In genomic region chr7:52147240-52147639, GRCh38 we compare ENCODE assay signal across 14 cellular contexts.
A peak's percentile ranks its signal among the peaks of the same experiment; 100 is the strongest.
DNase-seq lines count a peak whose midpoint lies in the region; ATAC-seq and TF ChIP-seq lines count a peak whose summit lies in the region.
"Had no signal": no experiment of that assay in that cellular context is flagged by ENCODE, and none has a peak within 500 bp of the region (broad histone marks: within the 10 kb centered on the region; RNA-seq: fewer than 3 reads in every experiment).

No MANE protein-coding gene starts in this region.

- H3K36me3 ChIP-seq in Caco-2 (ENCODE audit: control insufficient read depth, insufficient read depth, low read length) (no peaks in the 10 kb centered on the region), colonic mucosa (no peaks in the 10 kb centered on the region), lower lobe of right lung (no peaks in the 10 kb centered on the region), tibial nerve (no peaks in the 10 kb centered on the region)
- H3K36me3 ChIP-seq: BLaER1 had no signal

- 79 to 85% methylated on average over 4 of the region's 4 CpGs for WGBS in tibial nerve, 2 donors

- ATAC-seq in lower lobe of right lung (peak; percentile 49 to 77), HG03378 (IDR thresholded peaks at IDR 0.05; ENCODE audit: unreplicated experiment) (no peak)
- ATAC-seq: HCT116 had no signal

- TF ChIP-seq CTCF in Caco-2 (IDR thresholded peaks at IDR 0.05; ENCODE audit: insufficient read depth in 1 of 2, low read depth in 1 of 2, low read length in 1 of 2, severe bottlenecking in 1 of 2, unreplicated experiment in 1 of 2) = no peak
- no peak for TF ChIP-seq CTCF in colonic mucosa (IDR thresholded peaks at IDR 0.05)
- no peak for TF ChIP-seq CTCF in lower lobe of right lung (IDR thresholded peaks at IDR 0.05)
- no peak for TF ChIP-seq CTCF in progenitor cell of endocrine pancreas (IDR thresholded peaks at IDR 0.05; ENCODE audit: unreplicated experiment)
- no peak for TF ChIP-seq CTCF in tibial nerve (IDR thresholded peaks at IDR 0.05)

- H3K27me3 Mint-ChIP-seq in Caco-2 (ENCODE audit: insufficient read depth, unreplicated experiment) = no peaks in the 10 kb centered on the region
- no peaks in the 10 kb centered on the region for H3K27me3 Mint-ChIP-seq in progenitor cell of endocrine pancreas
- H3K27me3 Mint-ChIP-seq: CD8-positive, alpha-beta memory T cell had no signal

- no peak for TF ChIP-seq EP300 in tibial nerve (IDR thresholded peaks at IDR 0.05)

- intact Hi-C loops in Caco-2 (cut with micrococcal nuclease; ENCODE audit: unreplicated experiment) = loop anchor here (1.0 to 10.0 kb wide), 5 partner anchors 129 to 540 kb away; no protein-coding TSS in a partner anchor
- intact Hi-C loops in colonic mucosa (cut with DNase I) = no loop called here
- intact Hi-C loops in lower lobe of right lung (cut with DNase I) = no loop called here

- H3K4me1 Mint-ChIP-seq in Caco-2 (ENCODE audit: low read depth, unreplicated experiment) (peaks cover 16% of the 10 kb centered on the region), progenitor cell of endocrine pancreas (ENCODE audit: low read depth) (peaks cover 41% of the 10 kb centered on the region)
- H3K4me1 Mint-ChIP-seq: CD8-positive, alpha-beta memory T cell had no signal

- CTCF ChIA-PET in Caco-2 (lab: Charles Lee) = no interaction called here

- H3K36me3 Mint-ChIP-seq in Caco-2 (ENCODE audit: insufficient read depth, unreplicated experiment) = no peaks in the 10 kb centered on the region
- H3K36me3 Mint-ChIP-seq in progenitor cell of endocrine pancreas (ENCODE audit: insufficient read depth) = no peaks in the 10 kb centered on the region
- H3K36me3 Mint-ChIP-seq: CD8-positive, alpha-beta memory T cell had no signal

- H3K27me3 ChIP-seq in Caco-2 (replicated peaks; ENCODE audit: control insufficient read depth, insufficient read depth, low read length) = no peaks in the 10 kb centered on the region
- H3K27me3 ChIP-seq in colonic mucosa = no peaks in the 10 kb centered on the region
- H3K27me3 ChIP-seq in lower lobe of right lung (ENCODE audit: low read depth) = no peaks in the 10 kb centered on the region
- no peaks in the 10 kb centered on the region for H3K27me3 ChIP-seq in tibial nerve
- H3K27me3 ChIP-seq: BLaER1 had no signal

- H3K9me3 ChIP-seq in Caco-2 (no peaks in the 10 kb centered on the region), colonic mucosa (no peaks in the 10 kb centered on the region), lower lobe of right lung (no peaks in the 10 kb centered on the region), tibial nerve (no peaks in the 10 kb centered on the region)
- H3K9me3 ChIP-seq: BLaER1 had no signal

- BruUV-seq in Caco-2 (replicated peaks; lab: Mats Ljungman, UMichigan) = no TSS peak

- no peak overlapping the region for H3K4me3 ChIP-seq in Caco-2 (ENCODE audit: low read depth, low read length)
- H3K4me3 ChIP-seq in colonic mucosa = no peak overlapping the region
- no peak overlapping the region for H3K4me3 ChIP-seq in lower lobe of right lung
- no peak overlapping the region for H3K4me3 ChIP-seq in tibial nerve
- H3K4me3 ChIP-seq: BLaER1 had no signal

- TF ChIP-seq POLR2A in tibial nerve (IDR thresholded peaks at IDR 0.05) = no peak

- H3K27ac ChIP-seq in colonic mucosa (no peak overlapping the region), lower lobe of right lung (no peak overlapping the region), tibial nerve (no peak overlapping the region)
- H3K27ac ChIP-seq: 22Rv1, BLaER1 had no signal

- peak overlapping the region; percentile 88 for H3K27ac Mint-ChIP-seq in Caco-2 (ENCODE audit: unreplicated experiment)
- H3K27ac Mint-ChIP-seq in progenitor cell of endocrine pancreas = peak overlapping the region; percentile 91
- H3K27ac Mint-ChIP-seq: CD8-positive, alpha-beta memory T cell had no signal

- peaks cover 61% of the 10 kb centered on the region for H3K4me1 ChIP-seq in Caco-2
- no peaks in the 10 kb centered on the region for H3K4me1 ChIP-seq in colonic mucosa
- no peaks in the 10 kb centered on the region for H3K4me1 ChIP-seq in lower lobe of right lung
- no peaks in the 10 kb centered on the region for H3K4me1 ChIP-seq in tibial nerve
- H3K4me1 ChIP-seq: BLaER1 had no signal

- no peaks in the 10 kb centered on the region for H3K9me3 Mint-ChIP-seq in Caco-2 (ENCODE audit: unreplicated experiment)
- peaks cover 8% of the 10 kb centered on the region for H3K9me3 Mint-ChIP-seq in progenitor cell of endocrine pancreas (ENCODE audit: low read depth)

- no peak overlapping the region for H3K9ac ChIP-seq in colonic mucosa (ENCODE audit: low read depth in 2 of 2, low read length in 2 of 2)
- H3K9ac ChIP-seq: BLaER1 had no signal

- DNase-seq in Caco-2 (peak; percentile 77 to 79), colonic mucosa (peak; percentile 30), lower lobe of right lung (no peak), progenitor cell of endocrine pancreas (ENCODE audit: low spot score, unreplicated experiment) (no peak), T1000 (lab: John Stamatoyannopoulos, UW) (no peak), tibial nerve (ENCODE audit: low spot score in 2 of 2) (no peak), NCI-H1417 treated with DMSO at 0.1 percent for 48 hours (lab: John Stamatoyannopoulos, UW) (no peak)
- DNase-seq: CD8-positive, alpha-beta memory T cell; DMS53; GF-D8 had no signal

- POLR2A ChIA-PET in Caco-2 (lab: Charles Lee) = no interaction called here

- H3K4me3 Mint-ChIP-seq in Caco-2 (ENCODE audit: unreplicated experiment) = peak overlapping the region; percentile 46
- peak overlapping the region; percentile 15 for H3K4me3 Mint-ChIP-seq in progenitor cell of endocrine pancreas (ENCODE audit: low read depth)
- H3K4me3 Mint-ChIP-seq: CD8-positive, alpha-beta memory T cell had no signal

Comparison
In these comparisons a context has a peak if more than half of its experiments do, and no peak if none do; other contexts are left out.
1. DNase-seq: peak in Caco-2 (2 of 2) and colonic mucosa (single experiment); none in lower lobe of right lung (single experiment), progenitor cell of endocrine pancreas (single experiment), T1000 (single experiment), tibial nerve (0 of 2) and NCI-H1417 treated with DMSO at 0.1 percent for 48 hours (single experiment).